8 cellular contexts compared by ENCODE assay signal in genomic region chr1:182841368-182841988, GRCh38. TPM values are rescaled to one million over a fixed set of nuclear protein-coding genes. Genes with fewer than 3 reads are reported as not detected.
DNase-seq lines count a peak whose midpoint lies in the region; ATAC-seq and TF ChIP-seq lines count a peak whose summit lies in the region.

No MANE protein-coding gene starts in this region.

- no peak overlapping the region for H3K27ac ChIP-seq in fibroblast of lung (ENCODE audit: insufficient read depth, low read length)

- peak overlapping the region; percentile 16 to 90 (median 57) for H3K4me3 ChIP-seq in fibroblast of lung (replicated peaks in 1 of 4; ENCODE audit: control extremely low read depth in 1 of 4, insufficient read depth in 1 of 4, low read depth in 3 of 4, low read length in 4 of 4)

- no peaks in the 10 kb centered on the region for H3K9me3 Mint-ChIP-seq in activated CD4-positive, alpha-beta T cell treated with anti-CD3 and anti-CD28 coated beads for 36 hours (ENCODE audit: low read depth)
- no peaks in the 10 kb centered on the region for H3K9me3 Mint-ChIP-seq in stimulated activated memory B cell treated with anti-CD40 and anti-IgM and Interleukin-4, amounts not matched to agents 10 μg/mL and 1 μg/mL and 100 μg/mL, for 72 hours

- H3K4me1 ChIP-seq in fibroblast of lung (ENCODE audit: control insufficient read depth, extremely low read depth, insufficient read depth, low read length): peaks cover 5% of the 10 kb centered on the region

- no peak overlapping the region for H3K9ac ChIP-seq in fibroblast of lung (ENCODE audit: insufficient read depth, low read length)

- ATAC-seq in activated CD4-positive, alpha-beta T cell treated with anti-CD3 and anti-CD28 coated beads for 36 hours: no peak
- ATAC-seq in stimulated activated memory B cell treated with anti-CD40 and anti-IgM and Interleukin-4, amounts not matched to agents 10 μg/mL and 1 μg/mL and 100 μg/mL, for 72 hours: no peak

- intact Hi-C loops in activated CD4-positive, alpha-beta T cell treated with anti-CD3 and anti-CD28 coated beads for 36 hours (cut with DNase I, micrococcal nuclease): loop anchor here (5.0 kb wide), 3 partner anchors 36 to 791 kb away; partner anchors contain the start of gene LAMC1 (in 1 of the 2)

- peaks cover 70% of the 10 kb centered on the region for H3K79me2 ChIP-seq in fibroblast of lung (ENCODE audit: control insufficient read depth, insufficient read depth, low read length)

- no peaks in the 10 kb centered on the region for H3K9me3 ChIP-seq in fibroblast of lung (ENCODE audit: control insufficient read depth, insufficient read depth, low read depth, low read length)

- H3K4me1 Mint-ChIP-seq in activated CD4-positive, alpha-beta T cell treated with anti-CD3 and anti-CD28 coated beads for 36 hours: peaks cover 56% of the 10 kb centered on the region
- H3K4me1 Mint-ChIP-seq in stimulated activated memory B cell treated with anti-CD40 and anti-IgM and Interleukin-4, amounts not matched to agents 10 μg/mL and 1 μg/mL and 100 μg/mL, for 72 hours: peaks cover 53% of the 10 kb centered on the region

- H3K4me2 ChIP-seq in fibroblast of lung (ENCODE audit: extremely low read depth, insufficient read depth, low read length): peak overlapping the region; percentile 75

- no peak for TF ChIP-seq CTCF in fibroblast of lung (conservative IDR thresholded peaks at IDR 0.05 in 1 of 2, IDR thresholded peaks at IDR 0.05 in 1 of 2; ENCODE audit: low read depth in 1 of 2, low read length in 2 of 2)

- peaks cover 4% of the 10 kb centered on the region for H3K36me3 ChIP-seq in fibroblast of lung (ENCODE audit: control insufficient read depth, insufficient read depth, low read length)

- H4K20me1 ChIP-seq in fibroblast of lung (ENCODE audit: control insufficient read depth, extremely low read depth, insufficient read depth, low read length): peaks cover 11% of the 10 kb centered on the region

- H3K4me3 Mint-ChIP-seq in activated CD4-positive, alpha-beta T cell treated with anti-CD3 and anti-CD28 coated beads for 36 hours: peak overlapping the region; percentile 92
- H3K4me3 Mint-ChIP-seq in stimulated activated memory B cell treated with anti-CD40 and anti-IgM and Interleukin-4, amounts not matched to agents 10 μg/mL and 1 μg/mL and 100 μg/mL, for 72 hours: peak overlapping the region; percentile 95

- DNase-seq in activated CD4-positive, alpha-beta T cell treated with anti-CD3 and anti-CD28 coated beads for 36 hours: no peak
- DNase-seq in activated CD4-positive, alpha-beta T cell treated with anti-CD3 and anti-CD28 coated beads, Interleukin-2, amount 50 U/mL, for 4 hours: no peak
- DNase-seq in RPMI7951 (ENCODE audit: low read depth): peak; percentile 26
- DNase-seq in fibroblast of lung (ENCODE audit: low read depth in 2 of 2): peak; percentile 45 to 69
- no peak for DNase-seq in LoVo (ENCODE audit: low spot score)
- DNase-seq in CD1c-positive myeloid dendritic cell (ENCODE audit: extremely low spot score): no peak
- no peak for DNase-seq in activated CD8-positive, alpha-beta memory T cell treated with anti-CD3 and anti-CD28 coated beads, Interleukin-2, amount 50 U/mL, for 4 hours

- H3K36me3 Mint-ChIP-seq in activated CD4-positive, alpha-beta T cell treated with anti-CD3 and anti-CD28 coated beads for 36 hours (ENCODE audit: low read depth): peaks cover 63% of the 10 kb centered on the region
- peaks cover 49% of the 10 kb centered on the region for H3K36me3 Mint-ChIP-seq in stimulated activated memory B cell treated with anti-CD40 and anti-IgM and Interleukin-4, amounts not matched to agents 10 μg/mL and 1 μg/mL and 100 μg/mL, for 72 hours

- peak overlapping the region; percentile 99 for H3K27ac Mint-ChIP-seq in activated CD4-positive, alpha-beta T cell treated with anti-CD3 and anti-CD28 coated beads for 36 hours
- H3K27ac Mint-ChIP-seq in stimulated activated memory B cell treated with anti-CD40 and anti-IgM and Interleukin-4, amounts not matched to agents 10 μg/mL and 1 μg/mL and 100 μg/mL, for 72 hours: peak overlapping the region; percentile 91

- H3K27me3 ChIP-seq in fibroblast of lung (ENCODE audit: control insufficient read depth, insufficient read depth, low read length): no peaks in the 10 kb centered on the region

- no peak overlapping the region for H2AFZ ChIP-seq in fibroblast of lung (ENCODE audit: low read length)

- CTCF ChIA-PET in activated CD4-positive, alpha-beta T cell treated with anti-CD3 and anti-CD28 coated beads for 36 hours (lab: Charles Lee): interaction anchor here (1.2 kb wide), 1 partner anchor 239 kb away, joined by 4 read pairs; no protein-coding TSS in a partner anchor

- POLR2A ChIA-PET in activated CD4-positive, alpha-beta T cell treated with anti-CD3 and anti-CD28 coated beads for 36 hours (lab: Charles Lee): no interaction called here

- H3K27me3 Mint-ChIP-seq in activated CD4-positive, alpha-beta T cell treated with anti-CD3 and anti-CD28 coated beads for 36 hours: no peaks in the 10 kb centered on the region
- no peaks in the 10 kb centered on the region for H3K27me3 Mint-ChIP-seq in stimulated activated memory B cell treated with anti-CD40 and anti-IgM and Interleukin-4, amounts not matched to agents 10 μg/mL and 1 μg/mL and 100 μg/mL, for 72 hours

RNA-seq across cellular contexts. Expression of gene DHX9, which starts 2.3 kb away (rescaled TPM):
- 100 to 1,000 TPM; 244 to 255 TPM for total RNA-seq in activated CD4-positive, alpha-beta T cell treated with anti-CD3 and anti-CD28 coated beads for 36 hours
- 121 and 126 TPM in 2 replicates for total RNA-seq in RPMI7951 (2014; rRNA removed; shearing (Covaris generic))
- total RNA-seq in fibroblast of lung: 120 and 127 TPM in 2 replicates
- 133 and 194 TPM in 2 replicates for polyA plus RNA-seq in fibroblast of lung
- 90.7 and 135 TPM in 2 replicates for polyA plus RNA-seq in fibroblast of lung (2012)
- polyA minus RNA-seq in fibroblast of lung (ENCODE audit: low replicate concordance): 52.6 and 120 TPM in 2 replicates

RNA-seq across cellular contexts. Expression of gene NPL, which starts 51.9 kb away (rescaled TPM):
- 1 to 10 TPM; 4.0 to 5.6 TPM for total RNA-seq in activated CD4-positive, alpha-beta T cell treated with anti-CD3 and anti-CD28 coated beads for 36 hours
- total RNA-seq in RPMI7951 (2014; rRNA removed; shearing (Covaris generic)): 1.9 and 2.6 TPM in 2 replicates
- total RNA-seq in fibroblast of lung: 2.6 and 3.9 TPM in 2 replicates
- 1.4 and 2.3 TPM in 2 replicates for polyA plus RNA-seq in fibroblast of lung
- polyA plus RNA-seq in fibroblast of lung (2012): 1.0 and 1.1 TPM in 2 replicates
- 1.1 TPM in 1 of 2 replicates, not detected in the other for polyA minus RNA-seq in fibroblast of lung (ENCODE audit: low replicate concordance)

Comparison
In these comparisons a context has a peak if more than half of its experiments do, and no peak if none do; other contexts are left out.
1. DNase-seq: peak in RPMI7951 (single experiment) and fibroblast of lung (2 of 2); none in activated CD4-positive, alpha-beta T cell treated with anti-CD3 and anti-CD28 coated beads for 36 hours (single experiment), activated CD4-positive, alpha-beta T cell treated with anti-CD3 and anti-CD28 coated beads, Interleukin-2, amount 50 U/mL, for 4 hours (0 of 2), LoVo (single experiment), CD1c-positive myeloid dendritic cell (single experiment) and activated CD8-positive, alpha-beta memory T cell treated with anti-CD3 and anti-CD28 coated beads, Interleukin-2, amount 50 U/mL, for 4 hours (single experiment).